ENCODE assay signal across 1 cellular context in the genomic region with DNA sequence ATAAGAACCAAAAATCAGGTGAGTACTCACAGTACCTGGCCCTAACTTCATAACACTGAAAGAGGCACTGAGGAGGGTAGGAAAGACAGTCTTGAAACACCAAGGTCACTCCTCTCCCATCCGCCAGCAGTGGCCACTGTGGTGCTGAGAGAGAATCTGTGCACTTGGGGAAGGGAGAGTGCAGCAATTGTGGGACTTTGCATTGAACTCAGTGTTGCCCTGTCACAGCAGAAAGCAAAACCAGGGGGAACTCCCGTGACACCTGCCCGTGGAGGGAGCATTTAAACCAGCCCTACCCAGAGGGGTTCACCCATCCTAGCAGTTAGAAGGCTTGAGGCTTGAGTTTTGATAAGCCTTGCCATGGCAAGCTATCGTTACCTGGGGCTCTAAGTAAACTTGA.
TF ChIP-seq lines count a peak whose summit lies in the region.

No MANE protein-coding gene starts in this region.

TF ChIP-seq in GM12878, 131 proteins besides CTCF, POLR2A, EP300 and RAD21:
- TF ChIP-seq, protein P1, sequence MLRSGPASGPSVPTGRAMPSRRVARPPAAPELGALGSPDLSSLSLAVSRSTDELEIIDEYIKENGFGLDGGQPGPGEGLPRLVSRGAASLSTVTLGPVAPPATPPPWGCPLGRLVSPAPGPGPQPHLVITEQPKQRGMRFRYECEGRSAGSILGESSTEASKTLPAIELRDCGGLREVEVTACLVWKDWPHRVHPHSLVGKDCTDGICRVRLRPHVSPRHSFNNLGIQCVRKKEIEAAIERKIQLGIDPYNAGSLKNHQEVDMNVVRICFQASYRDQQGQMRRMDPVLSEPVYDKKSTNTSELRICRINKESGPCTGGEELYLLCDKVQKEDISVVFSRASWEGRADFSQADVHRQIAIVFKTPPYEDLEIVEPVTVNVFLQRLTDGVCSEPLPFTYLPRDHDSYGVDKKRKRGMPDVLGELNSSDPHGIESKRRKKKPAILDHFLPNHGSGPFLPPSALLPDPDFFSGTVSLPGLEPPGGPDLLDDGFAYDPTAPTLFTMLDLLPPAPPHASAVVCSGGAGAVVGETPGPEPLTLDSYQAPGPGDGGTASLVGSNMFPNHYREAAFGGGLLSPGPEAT (IDR thresholded peaks at IDR 0.05; ENCODE audit: low read depth) = no peak
- TF ChIP-seq EED (IDR thresholded peaks at IDR 0.05; ENCODE audit: low read depth) (no peak), PAX5 (IDR thresholded peaks at IDR 0.05; ENCODE audit: borderline replicate concordance, low read depth, low read length) (no peak), TCF12 (IDR thresholded peaks at IDR 0.05; ENCODE audit: low read depth, low read length) (no peak), PAX8 (IDR thresholded peaks at IDR 0.05) (no peak), CBX3 (IDR thresholded peaks at IDR 0.05; ENCODE audit: borderline replicate concordance, low read depth) (no peak), JUNB (IDR thresholded peaks at IDR 0.05) (no peak), KAT2A (conservative IDR thresholded peaks at IDR 0.05; ENCODE audit: control insufficient read depth, low read depth, low read length) (no peak), CREB1 (IDR thresholded peaks at IDR 0.05; ENCODE audit: low read depth) (no peak), RUNX3 (IDR thresholded peaks at IDR 0.05; ENCODE audit: low read length) (no peak), RELA (IDR thresholded peaks at IDR 0.05; ENCODE audit: borderline replicate concordance, partially characterized antibody) (no peak), CEBPB (IDR thresholded peaks at IDR 0.05; ENCODE audit: borderline replicate concordance in 1 of 2, low read depth in 2 of 2, low read length in 2 of 2) (no peak), WRNIP1 (IDR thresholded peaks at IDR 0.05; ENCODE audit: borderline replicate concordance, low read depth, low read length) (no peak), CBX5 (IDR thresholded peaks at IDR 0.05; ENCODE audit: low read depth) (no peak)
- TF ChIP-seq, protein P2, sequence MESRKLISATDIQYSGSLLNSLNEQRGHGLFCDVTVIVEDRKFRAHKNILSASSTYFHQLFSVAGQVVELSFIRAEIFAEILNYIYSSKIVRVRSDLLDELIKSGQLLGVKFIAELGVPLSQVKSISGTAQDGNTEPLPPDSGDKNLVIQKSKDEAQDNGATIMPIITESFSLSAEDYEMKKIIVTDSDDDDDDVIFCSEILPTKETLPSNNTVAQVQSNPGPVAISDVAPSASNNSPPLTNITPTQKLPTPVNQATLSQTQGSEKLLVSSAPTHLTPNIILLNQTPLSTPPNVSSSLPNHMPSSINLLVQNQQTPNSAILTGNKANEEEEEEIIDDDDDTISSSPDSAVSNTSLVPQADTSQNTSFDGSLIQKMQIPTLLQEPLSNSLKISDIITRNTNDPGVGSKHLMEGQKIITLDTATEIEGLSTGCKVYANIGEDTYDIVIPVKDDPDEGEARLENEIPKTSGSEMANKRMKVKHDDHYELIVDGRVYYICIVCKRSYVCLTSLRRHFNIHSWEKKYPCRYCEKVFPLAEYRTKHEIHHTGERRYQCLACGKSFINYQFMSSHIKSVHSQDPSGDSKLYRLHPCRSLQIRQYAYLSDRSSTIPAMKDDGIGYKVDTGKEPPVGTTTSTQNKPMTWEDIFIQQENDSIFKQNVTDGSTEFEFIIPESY (IDR thresholded peaks at IDR 0.05) = no peak
